Comparison of ENCODE assay signal across 35 cellular contexts in the genomic region with DNA sequence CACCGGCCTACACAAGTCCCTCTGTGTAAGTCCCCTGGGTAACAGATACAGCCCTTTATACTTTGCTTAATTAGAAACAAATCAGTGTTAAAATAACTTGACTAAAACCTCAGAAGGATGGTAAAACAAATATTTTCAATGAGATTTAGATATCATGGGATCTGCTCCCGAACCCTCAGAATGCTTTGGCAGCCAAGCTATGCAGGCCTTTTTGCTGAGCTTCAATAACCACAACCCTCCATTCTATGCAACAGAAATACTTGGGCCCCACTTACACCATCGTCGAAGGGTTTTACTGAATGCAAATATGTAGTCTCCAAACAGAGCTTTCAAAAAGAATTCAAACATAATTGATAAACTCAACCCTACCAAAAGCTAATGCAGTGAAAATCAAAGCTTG.
"Had no signal": no experiment of that assay in that cellular context is flagged by ENCODE, and none has a peak within 500 bp of the region (broad histone marks: within the 10 kb centered on the region; RNA-seq: fewer than 3 reads in every experiment).

No MANE protein-coding gene starts in this region.

- H3K27me3 Mint-ChIP-seq: activated CD4-positive, alpha-beta memory T cell treated with anti-CD3 and anti-CD28 coated beads, Interleukin-2, amount 10 ng/mL, durations not matched to agents 7 days and 5 days; activated CD4-positive, alpha-beta T cell treated with anti-CD3 and anti-CD28 coated beads for 36 hours; activated CD4-positive, alpha-beta T cell treated with anti-CD3 and anti-CD28 coated beads, Interleukin-2, amount 10 ng/mL, durations not matched to agents 7 days and 5 days; activated CD8-positive, alpha-beta memory T cell treated with anti-CD3 and anti-CD28 coated beads, Interleukin-2, amount 10 ng/mL, durations not matched to agents 7 days and 5 days; activated naive CD8-positive, alpha-beta T cell treated with anti-CD3 and anti-CD28 coated beads for 36 hours; activated T-cell treated with anti-CD3 and anti-CD28 coated beads, Interleukin-2, amount 50 U/mL, for 24 hours had no signal

- H3K9me3 ChIP-seq: adrenal gland, body of pancreas, breast epithelium had no signal

- H3K4me3 Mint-ChIP-seq: activated CD4-positive, alpha-beta memory T cell treated with anti-CD3 and anti-CD28 coated beads, Interleukin-2, amount 10 ng/mL, durations not matched to agents 7 days and 5 days; activated CD4-positive, alpha-beta T cell treated with anti-CD3 and anti-CD28 coated beads for 36 hours; activated CD4-positive, alpha-beta T cell treated with anti-CD3 and anti-CD28 coated beads, Interleukin-2, amount 10 ng/mL, durations not matched to agents 7 days and 5 days; activated CD8-positive, alpha-beta memory T cell treated with anti-CD3 and anti-CD28 coated beads, Interleukin-2, amount 10 ng/mL, durations not matched to agents 7 days and 5 days; activated CD8-positive, alpha-beta T cell treated with anti-CD3 and anti-CD28 coated beads, Interleukin-2, amount 10 ng/mL, durations not matched to agents 7 days and 5 days; activated naive CD4-positive, alpha-beta T cell treated with anti-CD3 and anti-CD28 coated beads for 36 hours; activated naive CD8-positive, alpha-beta T cell treated with anti-CD3 and anti-CD28 coated beads for 36 hours; activated T-cell treated with anti-CD3 and anti-CD28 coated beads, Interleukin-2, amount 50 U/mL, for 24 hours; T-helper 1 cell treated with Interleukin-12 subunit alpha and Interleukin-12 subunit beta and Interleukin-4 antibody, amounts not matched to agents 30 μg/mL and 1 μg/mL, for 36 hours; T-helper 2 cell treated with Interferon-gamma antibody and Interleukin-4, amounts not matched to agents 5 μg/mL and 100 μg/mL, for 36 hours; WTC11 had no signal

- H3K4me3 ChIP-seq: adrenal gland, body of pancreas, breast epithelium had no signal

- H3K4me1 ChIP-seq: adrenal gland, body of pancreas, breast epithelium had no signal

- H3K4me1 Mint-ChIP-seq: activated CD4-positive, alpha-beta memory T cell treated with anti-CD3 and anti-CD28 coated beads, Interleukin-2, amount 10 ng/mL, durations not matched to agents 7 days and 5 days; activated CD4-positive, alpha-beta T cell treated with anti-CD3 and anti-CD28 coated beads for 36 hours; activated CD4-positive, alpha-beta T cell treated with anti-CD3 and anti-CD28 coated beads, Interleukin-2, amount 10 ng/mL, durations not matched to agents 7 days and 5 days; activated CD8-positive, alpha-beta memory T cell treated with anti-CD3 and anti-CD28 coated beads, Interleukin-2, amount 10 ng/mL, durations not matched to agents 7 days and 5 days; activated naive CD8-positive, alpha-beta T cell treated with anti-CD3 and anti-CD28 coated beads for 36 hours; WTC11 had no signal

- H3K36me3 ChIP-seq: breast epithelium had no signal

- H3K27me3 ChIP-seq: adrenal gland, body of pancreas, brain microvascular endothelial cell, breast epithelium had no signal

- H3K9me3 Mint-ChIP-seq: activated CD4-positive, alpha-beta memory T cell treated with anti-CD3 and anti-CD28 coated beads, Interleukin-2, amount 10 ng/mL, durations not matched to agents 7 days and 5 days; activated CD4-positive, alpha-beta T cell treated with anti-CD3 and anti-CD28 coated beads, Interleukin-2, amount 10 ng/mL, durations not matched to agents 7 days and 5 days; activated naive CD4-positive, alpha-beta T cell treated with anti-CD3 and anti-CD28 coated beads for 36 hours; activated naive CD4-positive, alpha-beta T cell treated with anti-CD3 and anti-CD28 coated beads, Interleukin-2, amount 50 U/mL, for 72 hours; activated naive CD8-positive, alpha-beta T cell treated with anti-CD3 and anti-CD28 coated beads for 36 hours; activated T-cell treated with anti-CD3 and anti-CD28 coated beads, Interleukin-2, amount 50 U/mL, for 24 hours; T-helper 1 cell treated with Interleukin-12 subunit alpha and Interleukin-12 subunit beta and Interleukin-4 antibody, amounts not matched to agents 30 μg/mL and 1 μg/mL, for 36 hours; T-helper 2 cell treated with Interferon-gamma antibody and Interleukin-4, amounts not matched to agents 5 μg/mL and 100 μg/mL, for 36 hours; WTC11 had no signal

- ATAC-seq: activated CD4-positive, alpha-beta T cell treated with anti-CD3 and anti-CD28 coated beads for 36 hours; activated CD4-positive, CD25-positive, alpha-beta regulatory T cell treated with anti-CD3 and anti-CD28 coated beads, Interleukin-2, amount 50 U/mL, for 24 hours; activated CD8-positive, alpha-beta memory T cell treated with anti-CD3 and anti-CD28 coated beads, Interleukin-2, amount 10 ng/mL, durations not matched to agents 7 days and 5 days; activated CD8-positive, alpha-beta T cell treated with anti-CD3 and anti-CD28 coated beads, Interleukin-2, amount 10 ng/mL, durations not matched to agents 7 days and 5 days; activated naive CD4-positive, alpha-beta T cell treated with anti-CD3 and anti-CD28 coated beads, Interleukin-2, amount 50 U/mL, for 72 hours; body of pancreas; WTC11 had no signal

- DNase-seq: activated CD4-positive, alpha-beta memory T cell treated with anti-CD3 and anti-CD28 coated beads, Interleukin-2, amount 10 ng/mL, durations not matched to agents 7 days and 5 days; activated CD4-positive, alpha-beta T cell treated with anti-CD3 and anti-CD28 coated beads for 1 hour; activated CD4-positive, alpha-beta T cell treated with anti-CD3 and anti-CD28 coated beads for 36 hours; activated CD4-positive, alpha-beta T cell treated with anti-CD3 and anti-CD28 coated beads for 48 hours; activated CD4-positive, alpha-beta T cell treated with anti-CD3 and anti-CD28 coated beads, Interleukin-2, amount 10 ng/mL, durations not matched to agents 7 days and 5 days; activated CD4-positive, alpha-beta T cell treated with anti-CD3 and anti-CD28 coated beads, Interleukin-2, amount 50 U/mL, for 48 hours; activated CD4-positive, CD25-positive, alpha-beta regulatory T cell; activated CD8-positive, alpha-beta memory T cell treated with anti-CD3 and anti-CD28 coated beads for 24 hours; activated CD8-positive, alpha-beta memory T cell treated with anti-CD3 and anti-CD28 coated beads, Interleukin-2, amount 10 ng/mL, durations not matched to agents 7 days and 5 days; activated CD8-positive, alpha-beta memory T cell treated with anti-CD3 and anti-CD28 coated beads, Interleukin-2, amount 50 U/mL, for 48 hours; activated CD8-positive, alpha-beta T cell treated with anti-CD3 and anti-CD28 coated beads, Interleukin-2, amount 10 ng/mL, durations not matched to agents 7 days and 5 days; activated effector memory CD4-positive, alpha-beta T cell treated with anti-CD3 and anti-CD28 coated beads, Interleukin-2, amount 50 U/mL, for 16 hours; activated gamma-delta T cell treated with Interleukin-2 at 50 U/mL for 16 hours; activated naive CD4-positive, alpha-beta T cell; activated naive CD4-positive, alpha-beta T cell treated with anti-CD3 and anti-CD28 coated beads for 36 hours; activated naive CD4-positive, alpha-beta T cell treated with anti-CD3 and anti-CD28 coated beads, Interleukin-2, amount 50 U/mL, for 16 hours; activated naive CD8-positive, alpha-beta T cell treated with anti-CD3 and anti-CD28 coated beads for 36 hours; activated T-cell treated with anti-CD3 and anti-CD28 coated beads, Interleukin-2, amount 50 U/mL, for 24 hours; activated T-cell treated with anti-CD3 and anti-CD28 coated beads, Interleukin-2, amount 50 U/mL, for 48 hours; adrenal gland; amniotic stem cell; aorta; body of pancreas; brain microvascular endothelial cell; central memory CD4-positive, alpha-beta T cell; T-helper 1 cell; T-helper 2 cell; T-helper 9 cell; WERI-Rb-1 had no signal

- H3K27ac Mint-ChIP-seq: activated CD4-positive, alpha-beta memory T cell treated with anti-CD3 and anti-CD28 coated beads, Interleukin-2, amount 10 ng/mL, durations not matched to agents 7 days and 5 days; activated CD4-positive, alpha-beta T cell treated with anti-CD3 and anti-CD28 coated beads for 36 hours; activated CD4-positive, alpha-beta T cell treated with anti-CD3 and anti-CD28 coated beads, Interleukin-2, amount 10 ng/mL, durations not matched to agents 7 days and 5 days; activated CD8-positive, alpha-beta memory T cell treated with anti-CD3 and anti-CD28 coated beads, Interleukin-2, amount 10 ng/mL, durations not matched to agents 7 days and 5 days; activated naive CD4-positive, alpha-beta T cell treated with anti-CD3 and anti-CD28 coated beads for 36 hours; activated naive CD4-positive, alpha-beta T cell treated with anti-CD3 and anti-CD28 coated beads, Interleukin-2, amount 50 U/mL, for 72 hours; activated naive CD8-positive, alpha-beta T cell treated with anti-CD3 and anti-CD28 coated beads for 36 hours; activated T-cell treated with anti-CD3 and anti-CD28 coated beads, Interleukin-2, amount 50 U/mL, for 24 hours; T-helper 1 cell treated with Interleukin-12 subunit alpha and Interleukin-12 subunit beta and Interleukin-4 antibody, amounts not matched to agents 30 μg/mL and 1 μg/mL, for 36 hours; T-helper 2 cell treated with Interferon-gamma antibody and Interleukin-4, amounts not matched to agents 5 μg/mL and 100 μg/mL, for 36 hours; WTC11 had no signal

- H3K27ac ChIP-seq: adrenal gland, body of pancreas, brain microvascular endothelial cell, breast epithelium, WERI-Rb-1 had no signal
